Comparison of ENCODE assay signal across 8 cellular contexts in genomic region chr5:168268949-168269943, GRCh38. TPM values are rescaled to one million over a fixed set of nuclear protein-coding genes. Genes with fewer than 3 reads are reported as not detected.
DNase-seq lines count a peak whose midpoint lies in the region; ATAC-seq and TF ChIP-seq lines count a peak whose summit lies in the region.

No MANE protein-coding gene starts in this region.

- H3K27me3 ChIP-seq in BLaER1 = no peaks in the 10 kb centered on the region
- H3K27me3 ChIP-seq in liver (ENCODE audit: control insufficient read depth in 4 of 4, insufficient read depth in 4 of 4, low read length in 3 of 4) = no peaks in the 10 kb centered on the region

- 6% methylated on average over 30 of the region's 30 CpGs for WGBS in liver

- H3K27ac ChIP-seq in BLaER1 (no peak overlapping the region), liver (ENCODE audit: low read depth in 1 of 2, low read length in 2 of 2) (no peak overlapping the region)

- H3K4me3 ChIP-seq in BLaER1 (peak overlapping the region; percentile 43; the same call in 1 of the 2 replicates), liver (ENCODE audit: low read depth in 1 of 3, low read length in 3 of 3) (peak overlapping the region; percentile 5 to 26 (median 18))

- H3K9ac ChIP-seq in BLaER1 = no peak overlapping the region
- H3K9ac ChIP-seq in liver (ENCODE audit: low read depth in 1 of 2, low read length in 2 of 2) = peak overlapping the region in 1 of 2 donors; percentile 73

- peak overlapping the region; percentile 80 for H3K4me2 ChIP-seq in BLaER1

- H3K36me3 ChIP-seq in BLaER1 (peaks cover 6% of the 10 kb centered on the region; the same call in 1 of the 2 replicates), liver (ENCODE audit: control insufficient read depth in 4 of 4, insufficient read depth in 3 of 4, low read depth in 1 of 4, low read length in 3 of 4) (no peaks in the 10 kb centered on the region)

- peak; percentile 89 for ATAC-seq in GM19324 (IDR thresholded peaks at IDR 0.05; ENCODE audit: low FRiP score, unreplicated experiment)
- peak; percentile 88 for ATAC-seq in HG03442 (IDR thresholded peaks at IDR 0.05; ENCODE audit: unreplicated experiment)

- no peaks in the 10 kb centered on the region for H3K9me3 ChIP-seq in BLaER1
- H3K9me3 ChIP-seq in liver (ENCODE audit: control insufficient read depth in 4 of 4, low read length in 3 of 4) = no peaks in the 10 kb centered on the region

- no peaks in the 10 kb centered on the region for H4K20me1 ChIP-seq in BLaER1

- DNase-seq in NCI-H460 (ENCODE audit: extremely low read depth, low read depth) (peak; percentile 87), dermis microvascular lymphatic vessel endothelial cell (ENCODE audit: low read depth in 2 of 2) (peak; percentile 33 to 68)
- DNase-seq in activated CD4-positive, alpha-beta T cell treated with anti-CD3 and anti-CD28 coated beads for 48 hours = peak; percentile 83
- DNase-seq in stimulated activated CD4-positive, alpha-beta T cell treated with anti-CD3 and anti-CD28 coated beads, Interleukin-2, amount 100 ng/mL, for 48 hours = peak; percentile 73 to 79

- peak; percentile 81 for TF ChIP-seq CTCF in liver (IDR thresholded peaks at IDR 0.05; ENCODE audit: low read depth, low read length, missing input control)

- H3K4me1 ChIP-seq in BLaER1 (peaks cover 17% of the 10 kb centered on the region), liver (ENCODE audit: control insufficient read depth in 4 of 4, insufficient read depth in 4 of 4, low read length in 3 of 4) (peaks cover 1 to 11% (median 5%) of the 10 kb centered on the region in 4 donors)

- TF ChIP-seq RAD21 in liver (IDR thresholded peaks at IDR 0.05) = peak; percentile 99

TF ChIP-seq in liver, 16 proteins besides CTCF, POLR2A, EP300 and RAD21:
- no peak for TF ChIP-seq EGR1 (IDR thresholded peaks at IDR 0.05; ENCODE audit: low read depth in 2 of 2)
- TF ChIP-seq HNF4A (conservative IDR thresholded peaks at IDR 0.05) = peak in 1 of 2 donors; percentile 39

RNA-seq across cellular contexts. Expression of gene WWC1, which starts 22.2 kb away (rescaled TPM):
- total RNA-seq in NCI-H460 (2014; rRNA removed; shearing (Covaris generic)) = 19.0 and 21.0 TPM in 2 replicates
- 11.0 and 12.0 TPM in 2 replicates for polyA plus RNA-seq in NCI-H460 (2014; cell fraction: nucleus; rRNA removed)
- 0.13 and 0.63 TPM in 2 replicates for total RNA-seq in dermis microvascular lymphatic vessel endothelial cell
- total RNA-seq in liver = 10 to 100 TPM in 1 of 2 donors, 1 to 10 TPM in 1; 5.9 to 25.1 TPM
- polyA plus RNA-seq in liver = 10 to 100 TPM in 1 of 2 donors, 1 to 10 TPM in 1; 6.2 to 23.3 TPM
